ENCODE assay signal across 18 cellular contexts in the genomic region with DNA sequence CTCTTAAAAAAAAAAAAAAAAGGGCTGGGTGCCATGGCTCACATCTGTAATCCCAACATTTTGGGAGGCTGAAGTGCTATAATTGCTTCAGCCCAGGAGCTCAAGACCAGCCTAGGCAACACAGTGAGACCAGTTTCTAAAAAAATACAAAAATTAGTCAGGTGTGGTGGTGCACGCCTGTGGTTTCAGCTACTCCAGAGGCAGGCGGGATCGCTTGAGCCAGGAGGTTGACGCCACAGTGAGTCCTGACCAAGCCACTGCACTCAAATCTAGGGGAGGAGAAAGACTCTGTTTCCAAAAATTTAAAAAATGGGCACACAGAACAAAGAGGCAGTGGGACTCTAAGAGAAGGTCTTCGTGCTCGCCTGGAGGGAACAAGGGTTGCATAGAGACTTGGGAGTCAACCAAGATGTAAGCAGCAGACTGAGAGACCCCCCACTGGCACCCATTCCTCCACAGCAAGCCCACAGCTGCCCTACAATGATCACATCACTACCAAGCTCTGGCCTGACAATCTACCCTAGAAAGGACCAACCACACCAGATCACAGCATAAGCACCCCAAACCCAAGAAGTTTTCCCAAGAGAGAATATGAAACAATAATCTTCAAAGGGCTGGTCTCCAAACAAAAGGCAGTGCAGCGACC.
A peak's percentile ranks its signal among the peaks of the same experiment; 100 is the strongest.
DNase-seq lines count a peak whose midpoint lies in the region; ATAC-seq, FAIRE-seq and TF ChIP-seq lines count a peak whose summit lies in the region.
"Had no signal": no experiment of that assay in that cellular context is flagged by ENCODE, and none has a peak within 500 bp of the region (broad histone marks: within the 10 kb centered on the region; RNA-seq: fewer than 3 reads in every experiment).

No MANE protein-coding gene starts in this region.

- no peaks in the 10 kb centered on the region for H3K27me3 Mint-ChIP-seq in natural killer cell (ENCODE audit: low read depth in 2 of 2)
- H3K27me3 Mint-ChIP-seq in natural killer cell treated with Interleukin-12 subunit alpha and Interleukin-12 subunit beta and Interleukin-15 and Interleukin-18, amount 100 ng/mL, for 72 hours: no peaks in the 10 kb centered on the region
- H3K27me3 Mint-ChIP-seq in naive thymus-derived CD4-positive, alpha-beta T cell: no peaks in the 10 kb centered on the region

- H4K20me1 ChIP-seq in GM12878 (ENCODE audit: control insufficient read depth, insufficient read depth): peaks cover 16% of the 10 kb centered on the region

- WGBS in GM12878 (ENCODE audit: insufficient coverage, insufficient replicate concordance, low lambda C conversion rate, missing lambda C conversion rate): 50% methylated on average over 7 of the region's 7 CpGs
- 92 to 97% methylated on average over 7 of the region's 7 CpGs for WGBS in heart right ventricle, 2 donors

- SMC1A ChIA-PET in GM12878 (lab: Charles Lee; ENCODE audit: uncharacterized antibody, unreplicated experiment): no interaction called here

- H2AFZ ChIP-seq in GM12878 (ENCODE audit: control insufficient read depth, low read depth, low read length): no peak overlapping the region

- H3K36me3 ChIP-seq in GM12878 (ENCODE audit: control insufficient read depth in 2 of 2, insufficient read depth in 2 of 2, low read length in 1 of 2) (peaks cover 9 to 18% of the 10 kb centered on the region in 2 experiments), heart right ventricle (peaks cover 0 to 14% (median 0%) of the 10 kb centered on the region in 9 donors)
- peaks cover 0 to 31% (median 0%) of the 10 kb centered on the region in 3 experiments for H3K36me3 ChIP-seq in naive thymus-derived CD4-positive, alpha-beta T cell (ENCODE audit: control insufficient read depth in 2 of 3, insufficient read depth in 3 of 3, low read length in 3 of 3)
- H3K36me3 ChIP-seq: left ventricle myocardium inferior, sigmoid colon had no signal

- no peaks in the 10 kb centered on the region for H3K9me3 ChIP-seq in GM12878 (replicated peaks; ENCODE audit: control insufficient read depth, insufficient read depth, low read length)
- H3K9me3 ChIP-seq in naive thymus-derived CD4-positive, alpha-beta T cell (ENCODE audit: control insufficient read depth in 2 of 3, low read length in 3 of 3): no peaks in the 10 kb centered on the region
- H3K9me3 ChIP-seq in heart right ventricle: no peaks in the 10 kb centered on the region
- H3K9me3 ChIP-seq: left ventricle myocardium inferior, sigmoid colon had no signal

- H3K9me3 Mint-ChIP-seq in natural killer cell: no peaks in the 10 kb centered on the region
- no peaks in the 10 kb centered on the region for H3K9me3 Mint-ChIP-seq in natural killer cell treated with Interleukin-12 subunit alpha and Interleukin-12 subunit beta and Interleukin-15 and Interleukin-18, amount 100 ng/mL, for 72 hours
- H3K9me3 Mint-ChIP-seq in naive thymus-derived CD4-positive, alpha-beta T cell: no peaks in the 10 kb centered on the region

- BruUV-seq in GM12878 (replicated peaks; lab: Mats Ljungman, UMichigan): no TSS peak

- no peak overlapping the region for H3K27ac ChIP-seq in GM12878 (ENCODE audit: control insufficient read depth, insufficient read depth)
- no peak overlapping the region for H3K27ac ChIP-seq in naive thymus-derived CD4-positive, alpha-beta T cell (ENCODE audit: low read depth, low read length)
- no peak overlapping the region for H3K27ac ChIP-seq in caudate nucleus (ENCODE audit: low read depth, low read length)
- H3K27ac ChIP-seq in heart right ventricle: no peak overlapping the region
- H3K27ac ChIP-seq: left ventricle myocardium inferior had no signal

- peak overlapping the region; percentile 5 to 61 for H3K27ac Mint-ChIP-seq in natural killer cell
- H3K27ac Mint-ChIP-seq in natural killer cell treated with Interleukin-12 subunit alpha and Interleukin-12 subunit beta and Interleukin-15 and Interleukin-18, amount 100 ng/mL, for 72 hours: peak overlapping the region in 1 of 2 donors; percentile 67
- peak overlapping the region in 6 of 9 donors; percentile 7 to 60 (median 50) for H3K27ac Mint-ChIP-seq in naive thymus-derived CD4-positive, alpha-beta T cell

- ATAC-seq in natural killer cell (no peak), GM12878 (peak; percentile 26), heart right ventricle (no peak)
- ATAC-seq in natural killer cell treated with Interleukin-12 subunit alpha and Interleukin-12 subunit beta and Interleukin-15 and Interleukin-18, amount 100 ng/mL, for 72 hours: no peak
- no peak for ATAC-seq in naive thymus-derived CD4-positive, alpha-beta T cell

- H3K4me3 ChIP-seq in GM12878 (no peak overlapping the region), heart right ventricle (no peak overlapping the region)
- H3K4me3 ChIP-seq in naive thymus-derived CD4-positive, alpha-beta T cell (ENCODE audit: low read length): no peak overlapping the region
- H3K4me3 ChIP-seq: left ventricle myocardium inferior, sigmoid colon had no signal

- H3K4me1 Mint-ChIP-seq in natural killer cell: peaks cover 88 to 92% of the 10 kb centered on the region in 2 donors
- H3K4me1 Mint-ChIP-seq in natural killer cell treated with Interleukin-12 subunit alpha and Interleukin-12 subunit beta and Interleukin-15 and Interleukin-18, amount 100 ng/mL, for 72 hours (ENCODE audit: low read depth in 2 of 2): peaks cover 72 to 83% of the 10 kb centered on the region in 2 donors
- H3K4me1 Mint-ChIP-seq in naive thymus-derived CD4-positive, alpha-beta T cell: peaks cover 65 to 95% (median 84%) of the 10 kb centered on the region in 7 donors

- TF ChIP-seq CTCF in natural killer cell (IDR thresholded peaks at IDR 0.05) (no peak), GM12878 (IDR thresholded peaks at IDR 0.05 in 2 of 3, conservative IDR thresholded peaks at IDR 0.05 in 1 of 3; ENCODE audit: control insufficient read depth in 2 of 3, extremely low read depth in 1 of 3, insufficient read depth in 1 of 3, low read depth in 3 of 3, low read length in 3 of 3) (no peak), heart right ventricle (IDR thresholded peaks at IDR 0.05) (no peak)

- no peak for FAIRE-seq in GM12878 (lab: Jason Lieb, UNC)
- no peak for FAIRE-seq in GM19239 (lab: Jason Lieb, UNC)

- H3K27me3 ChIP-seq in GM12878 (replicated peaks in 1 of 2; ENCODE audit: control insufficient read depth in 2 of 2, insufficient read depth in 2 of 2, low read length in 1 of 2) (no peaks in the 10 kb centered on the region), heart right ventricle (no peaks in the 10 kb centered on the region)
- H3K27me3 ChIP-seq in naive thymus-derived CD4-positive, alpha-beta T cell (ENCODE audit: control insufficient read depth in 2 of 2, insufficient read depth in 2 of 2, low read length in 2 of 2): no peaks in the 10 kb centered on the region
- H3K27me3 ChIP-seq: sigmoid colon had no signal

- no peak for DNase-seq in natural killer cell
- DNase-seq in natural killer cell treated with Interleukin-12 subunit alpha and Interleukin-12 subunit beta and Interleukin-15 and Interleukin-18, amount 100 ng/mL, for 72 hours (ENCODE audit: low spot score): no peak
- DNase-seq in GM12878 (ENCODE audit: low read depth, low spot score): no peak
- DNase-seq in naive thymus-derived CD4-positive, alpha-beta T cell: no peak
- DNase-seq in GM19239 (ENCODE audit: insufficient read length, low spot score): no peak
- DNase-seq in caudate nucleus (lab: John Stamatoyannopoulos, UW): no peak
- no peak for DNase-seq in G401 (ENCODE audit: low spot score)
- DNase-seq in heart right ventricle: no peak
- DNase-seq: activated naive CD4-positive, alpha-beta T cell; cerebellar nuclear complex; DMS53; hippocampal formation; Karpas-422; left ventricle myocardium inferior; NCI-H1694; NCI-H526 treated with DMSO at 0.1 percent for 48 hours; sigmoid colon; T1000 had no signal

- intact Hi-C loops in natural killer cell (cut with micrococcal nuclease): no loop called here
- intact Hi-C loops in GM12878 (cut with micrococcal nuclease; ENCODE audit: unreplicated experiment): no loop called here
- intact Hi-C loops in naive thymus-derived CD4-positive, alpha-beta T cell (cut with micrococcal nuclease): no loop called here
- intact Hi-C loops in heart right ventricle (cut with DNase I): no loop called here

- H3K4me3 Mint-ChIP-seq in natural killer cell: no peak overlapping the region
- H3K4me3 Mint-ChIP-seq in natural killer cell treated with Interleukin-12 subunit alpha and Interleukin-12 subunit beta and Interleukin-15 and Interleukin-18, amount 100 ng/mL, for 72 hours: no peak overlapping the region
- peak overlapping the region in 2 of 10 donors; percentile 4 to 63 for H3K4me3 Mint-ChIP-seq in naive thymus-derived CD4-positive, alpha-beta T cell

- RAD21 ChIA-PET in GM12878 (lab: Charles Lee; ENCODE audit: unreplicated experiment): interaction anchor here (0.7 to 1.0 kb wide), 3 partner anchors 8 to 127 kb away, joined by 3 read pairs; no protein-coding TSS in a partner anchor

- no peak for TF ChIP-seq RAD21 in GM12878 (IDR thresholded peaks at IDR 0.05; ENCODE audit: insufficient read depth, low read depth, low read length)

- no peaks in the 10 kb centered on the region for H3K36me3 Mint-ChIP-seq in natural killer cell
- no peaks in the 10 kb centered on the region for H3K36me3 Mint-ChIP-seq in natural killer cell treated with Interleukin-12 subunit alpha and Interleukin-12 subunit beta and Interleukin-15 and Interleukin-18, amount 100 ng/mL, for 72 hours
- H3K36me3 Mint-ChIP-seq in naive thymus-derived CD4-positive, alpha-beta T cell: peaks cover 0 to 23% (median 6%) of the 10 kb centered on the region in 5 donors

- CTCF ChIA-PET in GM12878 (lab: Yijun Ruan, JAX): interaction anchor here (0.7 kb wide), 2 partner anchors 10 to 27 kb away, joined by 3 to 4 read pairs; no protein-coding TSS in a partner anchor
- CTCF ChIA-PET in naive thymus-derived CD4-positive, alpha-beta T cell (lab: Charles Lee): no interaction called here

- H3K9ac ChIP-seq in GM12878 (ENCODE audit: control insufficient read depth, insufficient read depth, low read length): no peak overlapping the region

- POLR2A ChIA-PET in GM12878 (lab: Charles Lee): interaction anchor here (0.6 to 0.7 kb wide), 2 partner anchors 40 to 186 kb away, joined by 3 read pairs; no protein-coding TSS in a partner anchor
- POLR2A ChIA-PET in naive thymus-derived CD4-positive, alpha-beta T cell (lab: Charles Lee): interaction anchor here (0.6 to 0.7 kb wide), 2 partner anchors 113 to 144 kb away, joined by 3 to 4 read pairs; no protein-coding TSS in a partner anchor

- no peak for TF ChIP-seq EP300 in GM12878 (IDR thresholded peaks at IDR 0.05; ENCODE audit: borderline replicate concordance in 1 of 2, control insufficient read depth in 1 of 2, low read depth in 2 of 2, low read length in 2 of 2)

- H3K4me2 ChIP-seq in GM12878 (ENCODE audit: control insufficient read depth, insufficient read depth): no peak overlapping the region

- peaks cover 99% of the 10 kb centered on the region for H3K79me2 ChIP-seq in GM12878 (ENCODE audit: control insufficient read depth, insufficient read depth, low read length)

- TF ChIP-seq POLR2A in GM12878 (IDR thresholded peaks at IDR 0.05; ENCODE audit: low read depth, low read length): no peak

- in situ Hi-C loops in GM12878 (cut with MboI): no loop called here
- in situ Hi-C loops in G401 (cut with HindIII; ENCODE audit: low sequenced_read_pairs): no loop called here

- peaks cover 49% of the 10 kb centered on the region for H3K4me1 ChIP-seq in GM12878 (ENCODE audit: control insufficient read depth, insufficient read depth, low read length)
- H3K4me1 ChIP-seq in naive thymus-derived CD4-positive, alpha-beta T cell (ENCODE audit: control insufficient read depth in 2 of 2, insufficient read depth in 2 of 2, low read length in 2 of 2): peaks cover 30 to 46% of the 10 kb centered on the region in 2 donors
- peaks cover 30 to 91% (median 75%) of the 10 kb centered on the region in 9 donors for H3K4me1 ChIP-seq in heart right ventricle
